Comparison of ENCODE assay signal across 7 cellular contexts in genomic region chr6:109690740-109691687, GRCh38. TPM values are rescaled to one million over a fixed set of nuclear protein-coding genes. Genes with fewer than 3 reads are reported as not detected.
A peak's percentile ranks its signal among the peaks of the same experiment; 100 is the strongest.
DNase-seq lines count a peak whose midpoint lies in the region; ATAC-seq, FAIRE-seq and TF ChIP-seq lines count a peak whose summit lies in the region.

Gene AK9 (minus strand): TSS chr6:109691202. CDS start chr6:109675745, 15,457 bp downstream.
Gene FIG4 (plus strand): TSS chr6:109691296. CDS start chr6:109691436, 140 bp downstream.

- no peaks in the 10 kb centered on the region for H3K9me3 Mint-ChIP-seq in T-helper 2 cell treated with Interferon-gamma antibody and Interleukin-4, amounts not matched to agents 5 μg/mL and 100 μg/mL, for 36 hours
- H3K9me3 Mint-ChIP-seq in astrocyte (ENCODE audit: unreplicated experiment): no peaks in the 10 kb centered on the region

- H2AFZ ChIP-seq in astrocyte (ENCODE audit: low read depth, low read length) (peak within 1 kb of the TSS; percentile 96), hepatocyte (peak within 1 kb of the TSS; percentile 96)

- H3K9me2 ChIP-seq in hepatocyte (replicated peaks; ENCODE audit: insufficient read depth): no peaks in the 10 kb centered on the region

- H3K9me3 ChIP-seq in astrocyte (ENCODE audit: insufficient read depth, low read depth, low read length) (no peaks in the 10 kb centered on the region), hepatocyte (ENCODE audit: low read depth) (no peaks in the 10 kb centered on the region)

- peak; percentile 72 for ATAC-seq in GM18499 (IDR thresholded peaks at IDR 0.05; ENCODE audit: insufficient read depth, unreplicated experiment)
- peak; percentile 94 for ATAC-seq in HG02943 (IDR thresholded peaks at IDR 0.05; ENCODE audit: low read depth, unreplicated experiment)

- H3K4me2 ChIP-seq in astrocyte (ENCODE audit: low read length) (peak within 1 kb of the TSS; percentile 98), hepatocyte (peak within 1 kb of the TSS; percentile 89)

- peak within 1 kb of the TSS; percentile 93 for H3K4me3 Mint-ChIP-seq in T-helper 2 cell treated with Interferon-gamma antibody and Interleukin-4, amounts not matched to agents 5 μg/mL and 100 μg/mL, for 36 hours
- peak within 1 kb of the TSS; percentile 97 for H3K4me3 Mint-ChIP-seq in astrocyte (ENCODE audit: unreplicated experiment)

- no peaks in the 10 kb centered on the region for H4K20me1 ChIP-seq in astrocyte (ENCODE audit: insufficient read depth, low read length)
- no peaks in the 10 kb centered on the region for H4K20me1 ChIP-seq in hepatocyte (ENCODE audit: insufficient read depth, poor library complexity, severe bottlenecking)

- H3K4me1 ChIP-seq in astrocyte (ENCODE audit: insufficient read depth, low read length): peaks cover 17% of the 10 kb centered on the region
- H3K4me1 ChIP-seq in hepatocyte (ENCODE audit: insufficient read depth): peaks cover 4% of the 10 kb centered on the region

- H3K4me3 ChIP-seq in astrocyte (ENCODE audit: insufficient read depth, low read depth, low read length) (peak within 1 kb of the TSS; percentile 86), hepatocyte (peak within 1 kb of the TSS; percentile 66)

- TF ChIP-seq CTCF in astrocyte (IDR thresholded peaks at IDR 0.05; ENCODE audit: insufficient read depth, low read depth, low read length): no peak
- peak; percentile 43 for TF ChIP-seq CTCF in hepatocyte (IDR thresholded peaks at IDR 0.05; ENCODE audit: poor library complexity)

- no peak for FAIRE-seq in astrocyte (lab: Jason Lieb, UNC)

- peaks cover 13% of the 10 kb centered on the region for H3K27me3 Mint-ChIP-seq in T-helper 2 cell treated with Interferon-gamma antibody and Interleukin-4, amounts not matched to agents 5 μg/mL and 100 μg/mL, for 36 hours (ENCODE audit: low read depth)
- H3K27me3 Mint-ChIP-seq in astrocyte (ENCODE audit: low read depth, unreplicated experiment): peaks cover 13% of the 10 kb centered on the region

- no peaks in the 10 kb centered on the region for H3K36me3 ChIP-seq in astrocyte (ENCODE audit: insufficient read depth, low read length)
- no peaks in the 10 kb centered on the region for H3K36me3 ChIP-seq in hepatocyte (replicated peaks; ENCODE audit: insufficient read depth, low read depth)

- no peaks in the 10 kb centered on the region for H3K27me3 ChIP-seq in astrocyte (ENCODE audit: insufficient read depth, low read length)
- H3K27me3 ChIP-seq in hepatocyte: no peaks in the 10 kb centered on the region

- WGBS in hepatocyte (ENCODE audit: low lambda C conversion rate, missing lambda C conversion rate): under 1% methylated on average over 47 of the region's 48 CpGs

- peak within 1 kb of the TSS; percentile 83 for H3K9ac ChIP-seq in astrocyte (ENCODE audit: low read length)

- peak within 1 kb of the TSS; percentile 57 for H3K27ac ChIP-seq in astrocyte (ENCODE audit: low read depth, low read length)
- H3K27ac ChIP-seq in hepatocyte: peak within 1 kb of the TSS; percentile 85

- peak; percentile 90 to 96 for DNase-seq in NCI-H187 (lab: John Stamatoyannopoulos, UW)
- DNase-seq in T-helper 2 cell treated with Interferon-gamma antibody and Interleukin-4, amounts not matched to agents 5 μg/mL and 100 μg/mL, for 36 hours (ENCODE audit: low spot score): peak; percentile 89
- DNase-seq in astrocyte (ENCODE audit: low read depth): peak; percentile 89
- peak; percentile 96 for DNase-seq in hepatocyte (ENCODE audit: low spot score)
- peak; percentile 87 for DNase-seq in renal cortical epithelial cell (ENCODE audit: low read depth)

- no peaks in the 10 kb centered on the region for H3K79me2 ChIP-seq in astrocyte (ENCODE audit: insufficient read depth, low read length)
- H3K79me2 ChIP-seq in hepatocyte: peaks cover 21% of the 10 kb centered on the region

- H3K27ac Mint-ChIP-seq in T-helper 2 cell treated with Interferon-gamma antibody and Interleukin-4, amounts not matched to agents 5 μg/mL and 100 μg/mL, for 36 hours: peak within 1 kb of the TSS; percentile 91
- peak within 1 kb of the TSS; percentile 83 for H3K27ac Mint-ChIP-seq in astrocyte (ENCODE audit: unreplicated experiment)

- H3K4me1 Mint-ChIP-seq in T-helper 2 cell treated with Interferon-gamma antibody and Interleukin-4, amounts not matched to agents 5 μg/mL and 100 μg/mL, for 36 hours (ENCODE audit: low read depth): peaks cover 20% of the 10 kb centered on the region
- peaks cover 2% of the 10 kb centered on the region for H3K4me1 Mint-ChIP-seq in astrocyte (ENCODE audit: low read depth, unreplicated experiment)

- peaks cover 2% of the 10 kb centered on the region for H3K36me3 Mint-ChIP-seq in T-helper 2 cell treated with Interferon-gamma antibody and Interleukin-4, amounts not matched to agents 5 μg/mL and 100 μg/mL, for 36 hours (ENCODE audit: low read depth)
- H3K36me3 Mint-ChIP-seq in astrocyte (ENCODE audit: low read depth, unreplicated experiment): no peaks in the 10 kb centered on the region

RNA-seq across cellular contexts. Expression of gene AK9, which starts in this region (rescaled TPM):
- total RNA-seq in astrocyte (3.4 and 3.6 TPM in 2 replicates), hepatocyte (9.5 and 15.2 TPM in 2 replicates), renal cortical epithelial cell (1.6 and 10.0 TPM in 2 replicates)
- 8.2 and 10.1 TPM in 2 replicates for polyA plus RNA-seq in hepatocyte

RNA-seq across cellular contexts. Expression of gene FIG4, which starts in this region (rescaled TPM):
- total RNA-seq in astrocyte: 7.3 and 8.4 TPM in 2 replicates
- total RNA-seq in hepatocyte: 10.9 and 16.5 TPM in 2 replicates
- polyA plus RNA-seq in hepatocyte: 8.0 and 11.8 TPM in 2 replicates
- total RNA-seq in renal cortical epithelial cell: 25.7 and 28.0 TPM in 2 replicates

Comparison
In these comparisons a context has a peak if more than half of its experiments do, and no peak if none do; other contexts are left out.
1. Peak in every context shown above with its lines: DNase-seq, ATAC-seq, H3K4me3 ChIP-seq and H3K27ac ChIP-seq.